In genomic region chr12:1795221-1795784, GRCh38 we compare ENCODE assay signal across 8 cellular contexts. TPM values are rescaled to one million over a fixed set of nuclear protein-coding genes. Genes with fewer than 3 reads are reported as not detected.
A peak's percentile ranks its signal among the peaks of the same experiment; 100 is the strongest.
DNase-seq lines count a peak whose midpoint lies in the region; ATAC-seq and TF ChIP-seq lines count a peak whose summit lies in the region.

No MANE protein-coding gene starts in this region.

- no peak for ATAC-seq in GM21529 (IDR thresholded peaks at IDR 0.05; ENCODE audit: unreplicated experiment)
- ATAC-seq in HG02870 (IDR thresholded peaks at IDR 0.05; ENCODE audit: unreplicated experiment), result no peak

- H3K9me3 ChIP-seq in HUES48 (ENCODE audit: control insufficient read depth, insufficient read depth, low read length), result no peaks in the 10 kb centered on the region

- H3K4me1 ChIP-seq in HUES48 (ENCODE audit: control insufficient read depth, insufficient read depth, low read length), result peaks cover 12% of the 10 kb centered on the region

- H3K9ac ChIP-seq in HUES48 (ENCODE audit: low read depth, low read length), result no peak overlapping the region

- H3K27me3 Mint-ChIP-seq in CD14-positive monocyte (ENCODE audit: low read depth in 3 of 3) (no peaks in the 10 kb centered on the region), chondrocyte (ENCODE audit: low read depth) (no peaks in the 10 kb centered on the region), nephron (ENCODE audit: low read depth) (peaks cover 4% of the 10 kb centered on the region)

- H3K4me3 Mint-ChIP-seq in CD14-positive monocyte, result peak overlapping the region; percentile 62 to 90
- no peak overlapping the region for H3K4me3 Mint-ChIP-seq in chondrocyte (ENCODE audit: unreplicated experiment)
- H3K4me3 Mint-ChIP-seq in nephron, result peak overlapping the region; percentile 71 to 77 (median 74)

- TF ChIP-seq CTCF in CD14-positive monocyte (IDR thresholded peaks at IDR 0.05), result no peak
- TF ChIP-seq CTCF in chondrocyte (IDR thresholded peaks at IDR 0.05), result no peak
- no peak for TF ChIP-seq CTCF in nephron (IDR thresholded peaks at IDR 0.05; ENCODE audit: unreplicated experiment in 3 of 3)

- H3K27me3 ChIP-seq in HUES48 (ENCODE audit: control insufficient read depth, insufficient read depth, low read length), result peaks cover 10% of the 10 kb centered on the region; the same call in 1 of the 2 replicates

- no peaks in the 10 kb centered on the region for H3K36me3 ChIP-seq in HUES48 (ENCODE audit: control insufficient read depth, insufficient read depth, low read length)

- H3K4me1 Mint-ChIP-seq in CD14-positive monocyte (peaks cover 26% of the 10 kb centered on the region), chondrocyte (ENCODE audit: low read depth) (peaks cover 26% of the 10 kb centered on the region), nephron (peaks cover 37% of the 10 kb centered on the region)

- peak overlapping the region; percentile 37; the same call in 1 of the 2 replicates for H3K4me3 ChIP-seq in HUES48 (ENCODE audit: low read depth, low read length)

- H3K27ac Mint-ChIP-seq in CD14-positive monocyte (peak overlapping the region in 1 of 7 donors; percentile 62), chondrocyte (ENCODE audit: unreplicated experiment) (no peak overlapping the region), nephron (peak overlapping the region; percentile 65 to 78 (median 70))

- intact Hi-C loops in CD14-positive monocyte (cut with micrococcal nuclease), result no loop called here

- DNase-seq in CD14-positive monocyte (ENCODE audit: low spot score), result no peak
- DNase-seq in chondrocyte (ENCODE audit: low spot score), result peak; percentile 59
- no peak for DNase-seq in NK-92 treated with Interleukin-12 subunit alpha and Interleukin-12 subunit beta, amount 100 ng/mL, for 24 hours (lab: John Stamatoyannopoulos, UW)
- DNase-seq in NCI-H2081 treated with DMSO at 0.1 percent for 48 hours (lab: John Stamatoyannopoulos, UW), result no peak

- H3K36me3 Mint-ChIP-seq in CD14-positive monocyte (peaks cover 7 to 15% of the 10 kb centered on the region in 2 donors), chondrocyte (ENCODE audit: low read depth) (no peaks in the 10 kb centered on the region), nephron (ENCODE audit: low read depth) (no peaks in the 10 kb centered on the region)

- H3K9me3 Mint-ChIP-seq in CD14-positive monocyte (no peaks in the 10 kb centered on the region), chondrocyte (ENCODE audit: low read depth) (no peaks in the 10 kb centered on the region), nephron (no peaks in the 10 kb centered on the region)

- H3K27ac ChIP-seq in HUES48 (ENCODE audit: low read depth, low read length), result no peak overlapping the region

RNA-seq across cellular contexts. Expression of gene LRTM2, which starts 25.1 kb away (rescaled TPM):
- polyA plus RNA-seq in CD14-positive monocyte, result not detected
- not detected in 3 replicates for total RNA-seq in chondrocyte
